11 cellular contexts compared by ENCODE assay signal in genomic region chr12:106305376-106305775, GRCh38.
DNase-seq lines count a peak whose midpoint lies in the region; ATAC-seq lines count a peak whose summit lies in the region.
"Had no signal": no experiment of that assay in that cellular context is flagged by ENCODE, and none has a peak within 500 bp of the region (broad histone marks: within the 10 kb centered on the region; RNA-seq: fewer than 3 reads in every experiment).

No MANE protein-coding gene starts in this region.

- H3K4me1 Mint-ChIP-seq in stimulated activated naive CD8-positive, alpha-beta T cell treated with anti-CD3 and anti-CD28 coated beads, Interleukin-15, Interleukin-2, amounts not matched to agents 100 ng/mL and 50 ng/mL, for 24 hours (ENCODE audit: low read depth): peaks cover 83% of the 10 kb centered on the region

- no peaks in the 10 kb centered on the region for H3K27me3 Mint-ChIP-seq in stimulated activated naive CD8-positive, alpha-beta T cell treated with anti-CD3 and anti-CD28 coated beads, Interleukin-15, Interleukin-2, amounts not matched to agents 100 ng/mL and 50 ng/mL, for 24 hours

- H3K36me3 Mint-ChIP-seq in stimulated activated naive CD8-positive, alpha-beta T cell treated with anti-CD3 and anti-CD28 coated beads, Interleukin-15, Interleukin-2, amounts not matched to agents 100 ng/mL and 50 ng/mL, for 24 hours (ENCODE audit: low read depth): no peaks in the 10 kb centered on the region

- peak overlapping the region; percentile 54 for H3K27ac Mint-ChIP-seq in stimulated activated naive CD8-positive, alpha-beta T cell treated with anti-CD3 and anti-CD28 coated beads, Interleukin-15, Interleukin-2, amounts not matched to agents 100 ng/mL and 50 ng/mL, for 24 hours

- no peaks in the 10 kb centered on the region for H3K9me3 Mint-ChIP-seq in stimulated activated naive CD8-positive, alpha-beta T cell treated with anti-CD3 and anti-CD28 coated beads, Interleukin-15, Interleukin-2, amounts not matched to agents 100 ng/mL and 50 ng/mL, for 24 hours

- no peak overlapping the region for H3K4me3 Mint-ChIP-seq in stimulated activated naive CD8-positive, alpha-beta T cell treated with anti-CD3 and anti-CD28 coated beads, Interleukin-15, Interleukin-2, amounts not matched to agents 100 ng/mL and 50 ng/mL, for 24 hours

- DNase-seq in stimulated activated naive CD8-positive, alpha-beta T cell treated with anti-CD3 and anti-CD28 coated beads, Interleukin-15, Interleukin-2, amounts not matched to agents 100 U/mL and 50 U/mL, for 24 hours: no peak
- DNase-seq in astrocyte of the hippocampus (ENCODE audit: low read depth, low spot score): peak; percentile 7
- peak; percentile 14 for DNase-seq in midbrain (lab: John Stamatoyannopoulos, UW)
- no peak for DNase-seq in MV-4-11 (lab: John Stamatoyannopoulos, UW)
- DNase-seq in ecto neural progenitor cell (ENCODE audit: low spot score): no peak
- no peak for DNase-seq in DMS79 treated with DMSO at 0.1 percent for 48 hours (lab: John Stamatoyannopoulos, UW)
- DNase-seq: mesendoderm, testis had no signal

- no peak for ATAC-seq in stimulated activated naive CD8-positive, alpha-beta T cell treated with anti-CD3 and anti-CD28 coated beads, Interleukin-15, Interleukin-2, amounts not matched to agents 100 U/mL and 50 U/mL, for 24 hours
- no peak for ATAC-seq in GM18873 (IDR thresholded peaks at IDR 0.05; ENCODE audit: low FRiP score, unreplicated experiment)
- ATAC-seq: Panc1 had no signal

Comparison
In these comparisons a context has a peak if more than half of its experiments do, and no peak if none do; other contexts are left out.
1. DNase-seq: peak in astrocyte of the hippocampus (single experiment) and midbrain (single experiment); none in stimulated activated naive CD8-positive, alpha-beta T cell treated with anti-CD3 and anti-CD28 coated beads, Interleukin-15, Interleukin-2, amounts not matched to agents 100 U/mL and 50 U/mL, for 24 hours (single experiment), MV-4-11 (single experiment), ecto neural progenitor cell (single experiment) and DMS79 treated with DMSO at 0.1 percent for 48 hours (single experiment).